16 cellular contexts compared by ENCODE assay signal in genomic region chr20:23126281-23127061, GRCh38. TPM values are rescaled to one million over a fixed set of nuclear protein-coding genes. Genes with fewer than 3 reads are reported as not detected.
DNase-seq lines count a peak whose midpoint lies in the region; ATAC-seq and TF ChIP-seq lines count a peak whose summit lies in the region.
"Had no signal": no experiment of that assay in that cellular context is flagged by ENCODE, and none has a peak within 500 bp of the region (broad histone marks: within the 10 kb centered on the region; RNA-seq: fewer than 3 reads in every experiment).

No MANE protein-coding gene starts in this region.

- H3K27me3 ChIP-seq in RWPE2 (ENCODE audit: insufficient read depth, poor library complexity, severe bottlenecking) (no peaks in the 10 kb centered on the region), gastrocnemius medialis (no peaks in the 10 kb centered on the region)

- H3K4me3 Mint-ChIP-seq in activated CD4-positive, alpha-beta T cell treated with anti-CD3 and anti-CD28 coated beads for 36 hours: no peak overlapping the region
- H3K4me3 Mint-ChIP-seq: activated T-cell treated with anti-CD3 and anti-CD28 coated beads, Interleukin-2, amount 50 U/mL, for 72 hours; H9; IgD-negative memory B cell; nephron; WTC11 had no signal

- no peaks in the 10 kb centered on the region for H3K27me3 Mint-ChIP-seq in activated CD4-positive, alpha-beta T cell treated with anti-CD3 and anti-CD28 coated beads for 36 hours

- intact Hi-C loops in left ventricle myocardium superior (cut with micrococcal nuclease): no loop called here
- intact Hi-C loops in gastrocnemius medialis (cut with DNase I; ENCODE audit: low total_unique reads): loop anchor here (1.0 kb wide), 2 partner anchors 36 to 77 kb away; partner anchors contain the start of gene THBD
- intact Hi-C loops in activated CD4-positive, alpha-beta T cell treated with anti-CD3 and anti-CD28 coated beads for 36 hours (cut with DNase I, micrococcal nuclease): no loop called here

- no peaks in the 10 kb centered on the region for H3K4me1 Mint-ChIP-seq in activated CD4-positive, alpha-beta T cell treated with anti-CD3 and anti-CD28 coated beads for 36 hours
- H3K4me1 Mint-ChIP-seq: IgD-negative memory B cell had no signal

- in situ Hi-C loops in gastrocnemius medialis (cut with MboI; ENCODE audit: low sequenced_read_pairs in 4 of 4): no loop called here

- DNase-seq in RWPE2 (ENCODE audit: low spot score) (peak; percentile 35), left ventricle myocardium superior (no peak), gastrocnemius medialis (peak; percentile 67 to 79), glomerular visceral epithelial cell (ENCODE audit: extremely low spot score) (no peak)
- no peak for DNase-seq in activated CD4-positive, alpha-beta T cell treated with anti-CD3 and anti-CD28 coated beads for 36 hours
- DNase-seq: activated T-cell treated with anti-CD3 and anti-CD28 coated beads, Interleukin-2, amount 50 U/mL, for 72 hours; H9; NCI-H2107 had no signal

- no peak for TF ChIP-seq POLR2A in gastrocnemius medialis (IDR thresholded peaks at IDR 0.05)

- H3K9me3 Mint-ChIP-seq in activated CD4-positive, alpha-beta T cell treated with anti-CD3 and anti-CD28 coated beads for 36 hours (ENCODE audit: low read depth): no peaks in the 10 kb centered on the region
- H3K9me3 Mint-ChIP-seq: activated T-cell treated with anti-CD3 and anti-CD28 coated beads, Interleukin-2, amount 50 U/mL, for 72 hours; H9; IgD-negative memory B cell; nephron; WTC11 had no signal

- H3K27ac ChIP-seq in RWPE2 (ENCODE audit: poor library complexity, severe bottlenecking) (no peak overlapping the region), gastrocnemius medialis (peak overlapping the region; percentile 83 to 88 (median 86))
- H3K27ac ChIP-seq: epithelial cell of prostate, RWPE1 had no signal

- CTCF ChIA-PET in activated CD4-positive, alpha-beta T cell treated with anti-CD3 and anti-CD28 coated beads for 36 hours (lab: Charles Lee): no interaction called here

- no peaks in the 10 kb centered on the region for H3K36me3 Mint-ChIP-seq in activated CD4-positive, alpha-beta T cell treated with anti-CD3 and anti-CD28 coated beads for 36 hours (ENCODE audit: low read depth)
- H3K36me3 Mint-ChIP-seq: IgD-negative memory B cell, WTC11 had no signal

- ATAC-seq in GM18868 (IDR thresholded peaks at IDR 0.05; ENCODE audit: unreplicated experiment) (peak; percentile 11), RWPE2 (ENCODE audit: low read depth) (no peak), left ventricle myocardium superior (peak; percentile 40), gastrocnemius medialis (peak; percentile 88 to 89), GM21515 (IDR thresholded peaks at IDR 0.05; ENCODE audit: unreplicated experiment) (no peak), GM18873 (IDR thresholded peaks at IDR 0.05; ENCODE audit: low FRiP score, unreplicated experiment) (no peak)
- ATAC-seq in activated CD4-positive, alpha-beta T cell treated with anti-CD3 and anti-CD28 coated beads for 36 hours: no peak
- ATAC-seq: activated T-cell treated with anti-CD3 and anti-CD28 coated beads, Interleukin-2, amount 50 U/mL, for 72 hours; WTC11 had no signal

- H3K27ac Mint-ChIP-seq in activated CD4-positive, alpha-beta T cell treated with anti-CD3 and anti-CD28 coated beads for 36 hours: no peak overlapping the region
- H3K27ac Mint-ChIP-seq: activated T-cell treated with anti-CD3 and anti-CD28 coated beads, Interleukin-2, amount 50 U/mL, for 72 hours; WTC11 had no signal

- H3K4me3 ChIP-seq in RWPE2 (ENCODE audit: severe bottlenecking) (no peak overlapping the region), gastrocnemius medialis (no peak overlapping the region)

- no peaks in the 10 kb centered on the region for H3K9me3 ChIP-seq in RWPE2 (ENCODE audit: severe bottlenecking)
- H3K9me3 ChIP-seq in gastrocnemius medialis: no peaks in the 10 kb centered on the region

- no peaks in the 10 kb centered on the region for H3K4me1 ChIP-seq in RWPE2 (ENCODE audit: insufficient read depth, poor library complexity, severe bottlenecking)
- peaks cover 15 to 36% of the 10 kb centered on the region in 2 donors for H3K4me1 ChIP-seq in gastrocnemius medialis

- POLR2A ChIA-PET in activated CD4-positive, alpha-beta T cell treated with anti-CD3 and anti-CD28 coated beads for 36 hours (lab: Charles Lee): no interaction called here

- no peaks in the 10 kb centered on the region for H3K36me3 ChIP-seq in RWPE2 (ENCODE audit: low read depth)
- H3K36me3 ChIP-seq in gastrocnemius medialis: no peaks in the 10 kb centered on the region

- TF ChIP-seq CTCF in RWPE2 (IDR thresholded peaks at IDR 0.05; ENCODE audit: poor library complexity, severe bottlenecking): no peak
- TF ChIP-seq CTCF in gastrocnemius medialis (IDR thresholded peaks at IDR 0.05 in 4 of 5, conservative IDR thresholded peaks at IDR 0.05 in 1 of 5): no peak

RNA-seq across cellular contexts. Expression of gene CD93, which starts 40.3 kb away (rescaled TPM):
- total RNA-seq in left ventricle myocardium superior (41.0 TPM), gastrocnemius medialis (10 to 100 TPM; 17.3 to 22.2 (median 21.1) TPM)
- under 1 TPM; 0.82 to 0.84 TPM for total RNA-seq in activated CD4-positive, alpha-beta T cell treated with anti-CD3 and anti-CD28 coated beads for 36 hours
- total RNA-seq: H9 had no signal

Comparison
In these comparisons a context has a peak if more than half of its experiments do, and no peak if none do; other contexts are left out.
1. ATAC-seq: peak in GM18868 (single experiment), left ventricle myocardium superior (single experiment) and gastrocnemius medialis (2 of 2); none in RWPE2 (single experiment), GM21515 (single experiment), GM18873 (single experiment) and activated CD4-positive, alpha-beta T cell treated with anti-CD3 and anti-CD28 coated beads for 36 hours (single experiment).
2. DNase-seq: peak in RWPE2 (single experiment) and gastrocnemius medialis (2 of 2); none in left ventricle myocardium superior (single experiment), activated CD4-positive, alpha-beta T cell treated with anti-CD3 and anti-CD28 coated beads for 36 hours (single experiment) and glomerular visceral epithelial cell (single experiment).
3. RNA of gene CD93, which starts 40.3 kb away (total RNA-seq): 41.0 TPM in left ventricle myocardium superior (single experiment) and 17.3 to 22.2 TPM in gastrocnemius medialis; 0.82 to 0.84 TPM in activated CD4-positive, alpha-beta T cell treated with anti-CD3 and anti-CD28 coated beads for 36 hours; every median in the first group is over 4 times any median in the second.